8 cellular contexts compared by ENCODE assay signal in genomic region chr1:25569599-25570458, GRCh38. TPM values are rescaled to one million over a fixed set of nuclear protein-coding genes. Genes with fewer than 3 reads are reported as not detected.
DNase-seq lines count a peak whose midpoint lies in the region; ATAC-seq and TF ChIP-seq lines count a peak whose summit lies in the region.

No MANE protein-coding gene starts in this region.

- CTCF ChIA-PET in OCI-LY7 (lab: Charles Lee; ENCODE audit: unreplicated experiment): interaction anchor here (1.3 kb wide), 1 partner anchor 21 kb away, joined by 3 read pairs; no protein-coding TSS in a partner anchor

- ATAC-seq in HG03460 (IDR thresholded peaks at IDR 0.05; ENCODE audit: unreplicated experiment) (no peak), HG03521 (IDR thresholded peaks at IDR 0.05; ENCODE audit: unreplicated experiment) (no peak)

- intact Hi-C loops in OCI-LY7 (cut with micrococcal nuclease; ENCODE audit: unreplicated experiment): no loop called here

- H3K79me2 ChIP-seq in OCI-LY7 (ENCODE audit: insufficient read depth, low read depth, low read length): no peaks in the 10 kb centered on the region

- H3K9me3 ChIP-seq in OCI-LY7 (ENCODE audit: low read length): no peaks in the 10 kb centered on the region

- H3K9me2 ChIP-seq in OCI-LY7 (ENCODE audit: insufficient read depth, low read length): no peaks in the 10 kb centered on the region

- no peak overlapping the region for H3K4me2 ChIP-seq in OCI-LY7 (ENCODE audit: low read length)

- H3K36me3 ChIP-seq in OCI-LY7 (ENCODE audit: insufficient read depth, low read length): peaks cover under 1% of the 10 kb centered on the region; the same call in 1 of the 2 replicates

- H3K4me3 ChIP-seq in OCI-LY7 (ENCODE audit: low read depth, low read length, poor library complexity, severe bottlenecking): no peak overlapping the region

- H3K27ac ChIP-seq in OCI-LY7 (ENCODE audit: low read depth, low read length, poor library complexity, severe bottlenecking): no peak overlapping the region
- peak overlapping the region; percentile 97 for H3K27ac ChIP-seq in epithelial cell of prostate

- H2AFZ ChIP-seq in OCI-LY7 (ENCODE audit: low read length): no peak overlapping the region

- H4K20me1 ChIP-seq in OCI-LY7 (ENCODE audit: insufficient read depth, low read length): no peaks in the 10 kb centered on the region

- no TSS peak for BruUV-seq in OCI-LY7 (replicated peaks; lab: Mats Ljungman, UMichigan)

- POLR2A ChIA-PET in OCI-LY7 (lab: Charles Lee): interaction anchor here (0.9 kb wide), 1 partner anchor 9 kb away, joined by 4 read pairs; no protein-coding TSS in a partner anchor

- no peak for TF ChIP-seq CTCF in OCI-LY7 (conservative IDR thresholded peaks at IDR 0.05; ENCODE audit: low read length)

- H3K4me1 ChIP-seq in OCI-LY7 (ENCODE audit: insufficient read depth, low read length, poor library complexity, severe bottlenecking): peaks cover 40% of the 10 kb centered on the region

- peak; percentile 19 for DNase-seq in ELR (ENCODE audit: low read depth)
- peak; percentile 33 for DNase-seq in OCI-LY7 (ENCODE audit: low spot score)
- no peak for DNase-seq in epithelial cell of prostate (ENCODE audit: low read depth, low spot score)
- peak; percentile 65 for DNase-seq in retina
- DNase-seq in central memory CD4-positive, alpha-beta T cell: no peak
- DNase-seq in NAMALWA (ENCODE audit: low spot score): no peak

RNA-seq across cellular contexts. Expression of gene LDLRAP1, which starts 26.4 kb away (rescaled TPM):
- total RNA-seq in OCI-LY7 (2014; rRNA removed; shearing (Covaris generic)): 12.6 and 14.9 TPM in 2 replicates
- total RNA-seq in OCI-LY7 (2022): 30.3 and 36.2 TPM in 2 replicates

RNA-seq across cellular contexts. Expression of gene MAN1C1, which starts 46.8 kb away (rescaled TPM):
- total RNA-seq in OCI-LY7 (2014; rRNA removed; shearing (Covaris generic)): 2.4 and 3.0 TPM in 2 replicates
- 4.6 and 4.9 TPM in 2 replicates for total RNA-seq in OCI-LY7 (2022)

Comparison
In these comparisons a context has a peak if more than half of its experiments do, and no peak if none do; other contexts are left out.
1. DNase-seq: peak in ELR (single experiment), OCI-LY7 (single experiment) and retina (single experiment); none in epithelial cell of prostate (single experiment), central memory CD4-positive, alpha-beta T cell (single experiment) and NAMALWA (single experiment).